In the genomic region with DNA sequence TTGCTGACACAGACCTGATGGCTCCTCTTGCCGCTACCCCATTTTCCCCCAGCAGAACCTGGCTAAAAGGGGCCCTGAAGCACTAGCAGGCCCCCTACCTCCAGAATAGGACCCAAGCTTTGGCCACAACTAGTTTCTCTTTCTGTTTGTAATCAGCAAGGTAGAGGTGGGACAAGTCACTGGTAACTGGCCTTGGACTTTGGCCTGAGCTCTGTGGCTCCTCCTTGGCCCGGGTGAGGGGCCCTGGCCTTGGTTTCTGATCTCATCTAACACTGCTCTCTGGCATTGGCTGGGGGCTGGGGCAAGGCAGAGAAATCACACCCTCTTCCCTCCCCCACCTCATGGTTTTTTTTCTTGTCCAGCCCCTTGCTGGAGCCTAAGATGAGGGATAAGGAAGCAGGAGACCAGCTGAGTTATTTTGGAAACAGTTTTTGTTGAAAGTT, we compare ENCODE assay signal across 8 cellular contexts. TPM values are rescaled to one million over a fixed set of nuclear protein-coding genes. Genes with fewer than 3 reads are reported as not detected.
DNase-seq lines count a peak whose midpoint lies in the region; ATAC-seq and TF ChIP-seq lines count a peak whose summit lies in the region.

No MANE protein-coding gene starts in this region.

- no peak overlapping the region for H3K4ac ChIP-seq in H9 (ENCODE audit: low read depth, low read length)

- H3K27ac ChIP-seq in H9 (ENCODE audit: insufficient read length, low read depth, low read length) = no peak overlapping the region

- H3K27ac Mint-ChIP-seq in H9 = no peak overlapping the region; a peak in 1 of 7 replicates
- H3K27ac Mint-ChIP-seq in WTC11 = no peak overlapping the region
- H3K27ac Mint-ChIP-seq in stimulated activated naive CD8-positive, alpha-beta T cell treated with anti-CD3 and anti-CD28 coated beads, Interleukin-15, amount 100 ng/mL, for 72 hours = peak overlapping the region; percentile 47 to 96

- H3K27me3 Mint-ChIP-seq in H9 (ENCODE audit: low read depth) (peaks cover 5% of the 10 kb centered on the region; the same call in 1 of the 2 replicates), WTC11 (ENCODE audit: low read depth) (no peaks in the 10 kb centered on the region; the same call in 1 of the 2 replicates)
- no peaks in the 10 kb centered on the region for H3K27me3 Mint-ChIP-seq in stimulated activated naive CD8-positive, alpha-beta T cell treated with anti-CD3 and anti-CD28 coated beads, Interleukin-15, amount 100 ng/mL, for 72 hours

- H3K18ac ChIP-seq in H9 (ENCODE audit: insufficient read length, low read depth, low read length) = no peak overlapping the region

- ATAC-seq in WTC11 (no peak), HG03159 (IDR thresholded peaks at IDR 0.05; ENCODE audit: unreplicated experiment) (no peak)
- no peak for ATAC-seq in stimulated activated naive CD8-positive, alpha-beta T cell treated with anti-CD3 and anti-CD28 coated beads, Interleukin-15, amount 100 ng/mL, for 72 hours

- H3K9me3 Mint-ChIP-seq in H9 = peaks cover 3 to 4% of the 10 kb centered on the region in 2 experiments; a peak in 3 of 5 replicates
- peaks cover 9% of the 10 kb centered on the region for H3K9me3 Mint-ChIP-seq in WTC11
- peaks cover 9 to 12% of the 10 kb centered on the region in 2 donors for H3K9me3 Mint-ChIP-seq in stimulated activated naive CD8-positive, alpha-beta T cell treated with anti-CD3 and anti-CD28 coated beads, Interleukin-15, amount 100 ng/mL, for 72 hours

- H3K79me1 ChIP-seq in H9 (ENCODE audit: insufficient read depth, low read depth, low read length, poor library complexity, severe bottlenecking) = peaks cover 7% of the 10 kb centered on the region

- H3K4me1 Mint-ChIP-seq in H9 (peaks cover 19 to 31% of the 10 kb centered on the region in 2 experiments), WTC11 (peaks cover 27% of the 10 kb centered on the region)
- H3K4me1 Mint-ChIP-seq in stimulated activated naive CD8-positive, alpha-beta T cell treated with anti-CD3 and anti-CD28 coated beads, Interleukin-15, amount 100 ng/mL, for 72 hours = peaks cover 75% of the 10 kb centered on the region

- peaks cover 5% of the 10 kb centered on the region; the same call in 1 of the 2 replicates for H3K79me2 ChIP-seq in H9 (ENCODE audit: insufficient read depth, low read length)

- POLR2A ChIA-PET in WTC11 (lab: Charles Lee) = no interaction called here

- no peak overlapping the region for H3K9ac ChIP-seq in H9 (ENCODE audit: extremely low read depth, insufficient read length, low read length)

- DNase-seq in H9 (no peak), WTC11 (ENCODE audit: low spot score) (no peak), NCI-H1105 (lab: John Stamatoyannopoulos, UW) (no peak), iPS-NIHi7 (ENCODE audit: extremely low spot score) (no peak)
- DNase-seq in stimulated activated naive CD8-positive, alpha-beta T cell treated with anti-CD3 and anti-CD28 coated beads, Interleukin-15, amount 100 ng/mL, for 72 hours = no peak
- DNase-seq in NK-92 treated with Interleukin-12 subunit alpha and Interleukin-12 subunit beta, amount 100 ng/mL, for 24 hours (lab: John Stamatoyannopoulos, UW) = no peak

- no peak for TF ChIP-seq CTCF in H9 (conservative IDR thresholded peaks at IDR 0.05)
- TF ChIP-seq CTCF in WTC11 (IDR thresholded peaks at IDR 0.05) = no peak

- CTCF ChIA-PET in WTC11 (lab: Charles Lee) = interaction anchor here (3.7 to 6.1 kb wide), 5 partner anchors 11 to 74 kb away, joined by 22 to 53 read pairs (median 33); partner anchors contain the start of gene DACT3

- H3K56ac ChIP-seq in H9 (ENCODE audit: insufficient read length, low read depth, low read length) = no peak overlapping the region

- no peak overlapping the region for H3K4me2 ChIP-seq in H9 (ENCODE audit: insufficient read depth, insufficient read length, low read length)

- no peak overlapping the region for H2BK20ac ChIP-seq in H9 (ENCODE audit: low read depth, low read length, poor library complexity, severe bottlenecking)

- no peak overlapping the region for H2AFZ ChIP-seq in H9 (ENCODE audit: low read length)

- H3K36me3 Mint-ChIP-seq in H9 (ENCODE audit: insufficient read depth in 1 of 3, low read depth in 3 of 3) = peaks cover 15 to 34% (median 28%) of the 10 kb centered on the region in 3 experiments; a peak in 6 of 7 replicates
- H3K36me3 Mint-ChIP-seq in WTC11 = peaks cover 17% of the 10 kb centered on the region

- no peak overlapping the region for H3K23ac ChIP-seq in H9 (ENCODE audit: insufficient read length, low read depth, low read length)

- H3K4me3 Mint-ChIP-seq in H9 = peak overlapping the region; percentile 94 to 98; a peak in 4 of 5 replicates
- H3K4me3 Mint-ChIP-seq in WTC11 = peak overlapping the region; percentile 88
- H3K4me3 Mint-ChIP-seq in stimulated activated naive CD8-positive, alpha-beta T cell treated with anti-CD3 and anti-CD28 coated beads, Interleukin-15, amount 100 ng/mL, for 72 hours = peak overlapping the region; percentile 99 to 100

- no peak overlapping the region for H4K8ac ChIP-seq in H9 (replicated peaks; ENCODE audit: insufficient read length, low read depth, low read length)

- peak overlapping the region; percentile 31 for H3K4me3 ChIP-seq in iPS-18c (ENCODE audit: insufficient read depth, low read depth, low read length)

- no peak overlapping the region for H4K91ac ChIP-seq in H9 (ENCODE audit: insufficient read length, low read depth, low read length)

- H4K20me1 ChIP-seq in H9 (ENCODE audit: control insufficient read depth, insufficient read depth, insufficient read length) = no peaks in the 10 kb centered on the region

- no peak overlapping the region for H2AK5ac ChIP-seq in H9 (ENCODE audit: insufficient read length, low read length)

- no peaks in the 10 kb centered on the region for H3K4me1 ChIP-seq in H9 (ENCODE audit: insufficient read depth, low read length)

- H2BK12ac ChIP-seq in H9 (ENCODE audit: insufficient read length, low read depth, low read length) = no peak overlapping the region

- H3K14ac ChIP-seq in H9 (ENCODE audit: insufficient read depth, low read length) = no peak overlapping the region

- no peaks in the 10 kb centered on the region for H3K9me3 ChIP-seq in H9 (ENCODE audit: control insufficient read depth, low read depth, low read length)
- no peaks in the 10 kb centered on the region for H3K9me3 ChIP-seq in iPS-18c (ENCODE audit: control insufficient read depth, insufficient read depth, low read length)

- no peak overlapping the region for H4K5ac ChIP-seq in H9 (ENCODE audit: insufficient read length, low read depth, low read length)

- no peak overlapping the region for H2BK120ac ChIP-seq in H9 (ENCODE audit: low read depth, low read length, poor library complexity, severe bottlenecking)

- no CpG with 5 or more reads among the region's 2 CpGs for WGBS in H9 (ENCODE audit: extremely low coverage, insufficient read length, low lambda C conversion rate)

- no peaks in the 10 kb centered on the region for H3K27me3 ChIP-seq in H9 (ENCODE audit: insufficient read depth, low read length)

- H3K23me2 ChIP-seq in H9 (ENCODE audit: insufficient read length, low read depth, low read length, poor library complexity, severe bottlenecking) = peaks cover 12% of the 10 kb centered on the region

- no peak overlapping the region for H3T11ph ChIP-seq in H9 (ENCODE audit: low read length)

- H2BK15ac ChIP-seq in H9 (ENCODE audit: low read depth, low read length) = no peak overlapping the region

- no peak overlapping the region for H2BK5ac ChIP-seq in H9 (ENCODE audit: insufficient read length, low read length)

TF ChIP-seq in WTC11, 78 proteins besides CTCF, POLR2A, EP300 and RAD21 (continues in another document):
- no peak for TF ChIP-seq ATF2 (CRISPR knock-in tag; IDR thresholded peaks at IDR 0.05; ENCODE audit: borderline replicate concordance, low read depth)
- no peak for TF ChIP-seq TP53 (CRISPR knock-in tag; IDR thresholded peaks at IDR 0.05)
- TF ChIP-seq FOXJ3 (CRISPR knock-in tag; IDR thresholded peaks at IDR 0.05; ENCODE audit: borderline replicate concordance) = no peak
- no peak for TF ChIP-seq TEAD1 (CRISPR knock-in tag; IDR thresholded peaks at IDR 0.05)
- no peak for TF ChIP-seq ZMAT4 (CRISPR knock-in tag; IDR thresholded peaks at IDR 0.05)
- TF ChIP-seq, protein P1, sequence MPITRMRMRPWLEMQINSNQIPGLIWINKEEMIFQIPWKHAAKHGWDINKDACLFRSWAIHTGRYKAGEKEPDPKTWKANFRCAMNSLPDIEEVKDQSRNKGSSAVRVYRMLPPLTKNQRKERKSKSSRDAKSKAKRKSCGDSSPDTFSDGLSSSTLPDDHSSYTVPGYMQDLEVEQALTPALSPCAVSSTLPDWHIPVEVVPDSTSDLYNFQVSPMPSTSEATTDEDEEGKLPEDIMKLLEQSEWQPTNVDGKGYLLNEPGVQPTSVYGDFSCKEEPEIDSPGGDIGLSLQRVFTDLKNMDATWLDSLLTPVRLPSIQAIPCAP (CRISPR knock-in tag; IDR thresholded peaks at IDR 0.05) = no peak
- TF ChIP-seq GABPB1 (CRISPR knock-in tag; IDR thresholded peaks at IDR 0.05) = no peak
- no peak for TF ChIP-seq GTF2I (CRISPR knock-in tag; conservative IDR thresholded peaks at IDR 0.05)
- no peak for TF ChIP-seq OVOL2 (CRISPR knock-in tag; IDR thresholded peaks at IDR 0.05; ENCODE audit: borderline replicate concordance)

RNA-seq across cellular contexts. Expression of gene CALM3, which starts 2.1 kb away (rescaled TPM):
- 339 and 343 TPM in 2 replicates for total RNA-seq in H9 (2021)
- 306 to 350 TPM (median 346 TPM) in 3 replicates for total RNA-seq in WTC11 (2021)

RNA-seq across cellular contexts. Expression of gene PTGIR, which starts 21.7 kb away (rescaled TPM):
- total RNA-seq in H9 (2021) (not detected in 2 replicates), WTC11 (2021) (0.24 TPM in 1 of 3 replicates, not detected in the others)

RNA-seq across cellular contexts. Expression of gene GNG8, which starts 32.8 kb away (rescaled TPM):
- total RNA-seq in H9 (2021) = not detected in 2 replicates
- not detected in 3 replicates for total RNA-seq in WTC11 (2021)

RNA-seq across cellular contexts. Expression of gene DACT3, which starts 57.8 kb away (rescaled TPM):
- 0.87 and 1.1 TPM in 2 replicates for total RNA-seq in H9 (2021)
- 1.8 to 1.9 TPM (median 1.8 TPM) in 3 replicates for total RNA-seq in WTC11 (2021)

Comparison
In these comparisons a context has a peak if more than half of its experiments do, and no peak if none do; other contexts are left out.
1. H3K27ac Mint-ChIP-seq: peak in stimulated activated naive CD8-positive, alpha-beta T cell treated with anti-CD3 and anti-CD28 coated beads, Interleukin-15, amount 100 ng/mL, for 72 hours (2 of 2); none in H9 (0 of 3) and WTC11 (single experiment).
2. Peak in every context shown above with its lines, with median percentiles within 50 percentile points of each other: H3K4me3 Mint-ChIP-seq.